8 cellular contexts compared by ENCODE assay signal in genomic region chrX:119791437-119792231, GRCh38. TPM values are rescaled to one million over a fixed set of nuclear protein-coding genes. Genes with fewer than 3 reads are reported as not detected.
DNase-seq lines count a peak whose midpoint lies in the region; ATAC-seq and TF ChIP-seq lines count a peak whose summit lies in the region.

RPL39 (minus strand) TSS chrX:119791630; CDS start chrX:119791576, 54 bp downstream.

- BruUV-seq in PC-9 (replicated peaks; lab: Mats Ljungman, UMichigan): no TSS peak

- H3K4me3 ChIP-seq in PC-9 (peak within 1 kb of the TSS; percentile 96), epithelial cell of proximal tubule (ENCODE audit: low read depth, low read length) (peak within 1 kb of the TSS; percentile 84), mucosa of rectum (ENCODE audit: low read length in 2 of 2) (peak within 1 kb of the TSS; percentile 74 to 85)

- H3K36me3 ChIP-seq in PC-9 (ENCODE audit: low read depth) (peaks cover 43% of the 10 kb centered on the region), mucosa of rectum (ENCODE audit: control insufficient read depth in 2 of 2, insufficient read depth in 2 of 2, low read length in 2 of 2) (peaks cover 5 to 9% of the 10 kb centered on the region in 2 donors)

- H3K27ac ChIP-seq in PC-9: peak within 1 kb of the TSS; percentile 94
- peak within 1 kb of the TSS; percentile 91 to 92 for H3K27ac ChIP-seq in mucosa of rectum (ENCODE audit: low read depth in 2 of 2, low read length in 2 of 2)

- H4K20me1 ChIP-seq in PC-9 (ENCODE audit: insufficient read depth): peaks cover 41% of the 10 kb centered on the region

- H3F3A ChIP-seq in PC-9 (ENCODE audit: insufficient read depth, low read depth): peaks cover 64% of the 10 kb centered on the region

- H3K27me3 ChIP-seq in PC-9 (ENCODE audit: insufficient read depth, low read depth): no peaks in the 10 kb centered on the region
- H3K27me3 ChIP-seq in mucosa of rectum (ENCODE audit: control insufficient read depth in 2 of 2, insufficient read depth in 2 of 2, low read length in 2 of 2): no peaks in the 10 kb centered on the region

- DNase-seq in DMS53 treated with DMSO at 0.1 percent for 48 hours (lab: John Stamatoyannopoulos, UW; ENCODE audit: unreplicated experiment) (peak; percentile 85), KBM-7 (peak; percentile 97), PC-9 (peak; percentile 84 to 86), epithelial cell of proximal tubule (ENCODE audit: low read depth) (peak; percentile 41)
- peak; percentile 77 for DNase-seq in activated T-cell treated with anti-CD3 and anti-CD28 coated beads, Interleukin-2, amount 50 U/mL, for 1 hour
- DNase-seq in stimulated activated CD8-positive, alpha-beta memory T cell treated with anti-CD3 and anti-CD28 coated beads, Interleukin-4, amount 100 ng/mL, for 48 hours: peak; percentile 82

- H3K9ac ChIP-seq in mucosa of rectum (ENCODE audit: low read depth in 1 of 2, low read length in 2 of 2): peak within 1 kb of the TSS; percentile 90 to 94

- H3K4me2 ChIP-seq in PC-9: peak within 1 kb of the TSS; percentile 86

- no peaks in the 10 kb centered on the region for H3K9me2 ChIP-seq in PC-9 (ENCODE audit: insufficient read depth)

- peak within 1 kb of the TSS; percentile 75 for H2AFZ ChIP-seq in PC-9

- CTCF ChIA-PET in PC-9 (lab: Charles Lee): interaction anchor here (0.6 to 1.2 kb wide), 4 partner anchors 11 to 182 kb away, joined by 3 to 11 read pairs (median 4); partner anchors contain the start of gene SOWAHD

- H3K79me2 ChIP-seq in PC-9 (ENCODE audit: low read depth): peaks cover 64% of the 10 kb centered on the region

- H3K4me1 ChIP-seq in PC-9 (replicated peaks; ENCODE audit: insufficient read depth): peaks cover 34% of the 10 kb centered on the region
- peaks cover 12% of the 10 kb centered on the region in 2 donors for H3K4me1 ChIP-seq in mucosa of rectum (ENCODE audit: control insufficient read depth in 2 of 2, insufficient read depth in 2 of 2, low read length in 2 of 2)

- peak; percentile 90 for ATAC-seq in GM21723 (IDR thresholded peaks at IDR 0.05; ENCODE audit: unreplicated experiment)

- TF ChIP-seq CTCF in PC-9 (conservative IDR thresholded peaks at IDR 0.05) (no peak), epithelial cell of proximal tubule (conservative IDR thresholded peaks at IDR 0.05; ENCODE audit: low read depth, low read length) (no peak)

- in situ Hi-C loops in KBM-7 (cut with MboI; ENCODE audit: low pct_unique_long_range_greater_than_20kb, low sequenced_read_pairs): no loop called here

- H3K9me3 ChIP-seq in PC-9 (ENCODE audit: insufficient read depth, low read depth): no peaks in the 10 kb centered on the region
- no peaks in the 10 kb centered on the region for H3K9me3 ChIP-seq in mucosa of rectum (ENCODE audit: control insufficient read depth in 2 of 2, low read length in 2 of 2)

- intact Hi-C loops in PC-9 (cut with micrococcal nuclease; ENCODE audit: unreplicated experiment): loop anchor here (2.0 to 5.0 kb wide), 3 partner anchors 61 to 184 kb away; partner anchors contain the start of genes NDUFA1, NKRF, RNF113A and UPF3B

- POLR2A ChIA-PET in PC-9 (lab: Charles Lee; ENCODE audit: unreplicated experiment): interaction anchor here (0.5 to 1.5 kb wide), 22 partner anchors 8 to 948 kb away, joined by 3 to 19 read pairs (median 4); partner anchors contain the start of genes NDUFA1, RNF113A, SEPTIN6 and SOWAHD

RNA-seq across cellular contexts. Expression of gene RPL39, which starts in this region (rescaled TPM):
- total RNA-seq in PC-9 (2021) (3,176 and 3,660 TPM in 2 replicates), epithelial cell of proximal tubule (4,262 and 7,744 TPM in 2 replicates)

Comparison
In these comparisons a context has a peak if more than half of its experiments do, and no peak if none do; other contexts are left out.
1. Peak in every context shown above with its lines: DNase-seq, ATAC-seq, H3K4me3 ChIP-seq and H3K27ac ChIP-seq.
2. DNase-seq: peak in every context shown above with its lines; median percentile 97 in KBM-7; 85 in DMS53 treated with DMSO at 0.1 percent for 48 hours; 85 in PC-9; 82 in stimulated activated CD8-positive, alpha-beta memory T cell treated with anti-CD3 and anti-CD28 coated beads, Interleukin-4, amount 100 ng/mL, for 48 hours; 77 in activated T-cell treated with anti-CD3 and anti-CD28 coated beads, Interleukin-2, amount 50 U/mL, for 1 hour; 41 in epithelial cell of proximal tubule.